8 cellular contexts compared by ENCODE assay signal in the genomic region with DNA sequence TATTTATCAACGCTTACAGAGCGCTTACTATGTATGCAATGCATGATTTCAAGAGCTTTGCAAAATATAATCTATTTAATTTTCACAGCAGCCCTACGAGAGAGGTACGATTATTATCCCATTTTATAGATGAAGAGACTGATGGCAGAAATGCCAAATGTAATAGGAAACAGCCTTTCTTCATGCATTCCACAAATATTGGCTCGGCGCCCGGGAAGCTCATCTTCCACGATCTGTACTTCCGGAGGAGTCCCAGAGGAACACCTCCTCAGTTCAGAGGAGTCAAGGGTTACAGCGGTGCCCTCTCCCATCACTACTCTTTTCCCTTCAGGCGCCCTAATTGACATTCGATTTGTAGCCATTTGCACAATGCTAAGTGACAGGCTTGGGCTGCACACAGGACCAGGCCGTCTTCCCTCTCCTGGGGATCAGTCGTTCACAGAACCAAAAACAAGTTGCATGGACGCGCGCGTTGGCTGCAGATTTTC. TPM values are rescaled to one million over a fixed set of nuclear protein-coding genes. Genes with fewer than 3 reads are reported as not detected.
DNase-seq lines count a peak whose midpoint lies in the region; ATAC-seq and TF ChIP-seq lines count a peak whose summit lies in the region.

No MANE protein-coding gene starts in this region.

- CTCF ChIA-PET in activated naive CD4-positive, alpha-beta T cell treated with anti-CD3 and anti-CD28 coated beads for 36 hours (lab: Charles Lee): interaction anchor here (0.6 to 4.8 kb wide), 4 partner anchors 77 to 389 kb away, joined by 3 to 35 read pairs (median 4); a partner anchor contains a TSS

- H3K4me3 Mint-ChIP-seq in activated naive CD4-positive, alpha-beta T cell treated with anti-CD3 and anti-CD28 coated beads for 36 hours: peak overlapping the region; percentile 84

- in situ Hi-C loops in astrocyte of the cerebellum (cut with HindIII; ENCODE audit: low sequenced_read_pairs): no loop called here

- ATAC-seq in HG03442 (IDR thresholded peaks at IDR 0.05; ENCODE audit: unreplicated experiment): no peak

- peaks cover 3% of the 10 kb centered on the region for H3K9me3 Mint-ChIP-seq in activated naive CD4-positive, alpha-beta T cell treated with anti-CD3 and anti-CD28 coated beads for 36 hours

- no peaks in the 10 kb centered on the region for H3K27me3 Mint-ChIP-seq in activated naive CD4-positive, alpha-beta T cell treated with anti-CD3 and anti-CD28 coated beads for 36 hours (ENCODE audit: low read depth)

- no peaks in the 10 kb centered on the region for H3K9me3 ChIP-seq in thymus (ENCODE audit: control insufficient read depth)

- H3K4me3 ChIP-seq in astrocyte of the cerebellum (ENCODE audit: low read depth, low read length) (peak overlapping the region; percentile 67), thymus (ENCODE audit: low read length) (peak overlapping the region; percentile 16)

- H3K27me3 ChIP-seq in thymus (ENCODE audit: control insufficient read depth, insufficient read depth): no peaks in the 10 kb centered on the region

- DNase-seq in activated naive CD4-positive, alpha-beta T cell treated with anti-CD3 and anti-CD28 coated beads for 36 hours: no peak
- no peak for DNase-seq in activated naive CD4-positive, alpha-beta T cell (lab: John Stamatoyannopoulos, UW)
- peak; percentile 98 for DNase-seq in NCI-H2171 treated with DMSO at 0.1 percent for 48 hours (lab: John Stamatoyannopoulos, UW)
- DNase-seq in astrocyte of the cerebellum (ENCODE audit: low read depth): no peak
- DNase-seq in kidney tubule cell (ENCODE audit: low spot score): peak; percentile 81
- no peak for DNase-seq in H4 (ENCODE audit: low spot score)

- TF ChIP-seq CTCF in astrocyte of the cerebellum (IDR thresholded peaks at IDR 0.05; ENCODE audit: low read depth, low read length, missing control alignments): no peak

- H3K36me3 ChIP-seq in thymus (ENCODE audit: control insufficient read depth, insufficient read depth): no peaks in the 10 kb centered on the region

- peaks cover 21% of the 10 kb centered on the region for H3K4me1 Mint-ChIP-seq in activated naive CD4-positive, alpha-beta T cell treated with anti-CD3 and anti-CD28 coated beads for 36 hours (ENCODE audit: low read depth)

- WGBS in thymus: 22% methylated on average over 18 of the region's 18 CpGs

- H3K27ac Mint-ChIP-seq in activated naive CD4-positive, alpha-beta T cell treated with anti-CD3 and anti-CD28 coated beads for 36 hours: peak overlapping the region; percentile 87

- H3K27ac ChIP-seq in thymus (ENCODE audit: low read depth): peak overlapping the region; percentile 48

- intact Hi-C loops in activated naive CD4-positive, alpha-beta T cell treated with anti-CD3 and anti-CD28 coated beads for 36 hours (cut with micrococcal nuclease): loop anchor here (1.0 to 10.0 kb wide), 6 partner anchors 9 to 398 kb away; a partner anchor contains a TSS

- H3K36me3 Mint-ChIP-seq in activated naive CD4-positive, alpha-beta T cell treated with anti-CD3 and anti-CD28 coated beads for 36 hours (ENCODE audit: low read depth): peaks cover 2% of the 10 kb centered on the region

- peaks cover 22% of the 10 kb centered on the region for H3K4me1 ChIP-seq in thymus (ENCODE audit: control insufficient read depth, insufficient read depth, low read length)

RNA-seq across cellular contexts. Expression of a gene that starts 1.1 kb away (rescaled TPM):
- 1 to 10 TPM; 8.9 TPM for total RNA-seq in activated naive CD4-positive, alpha-beta T cell treated with anti-CD3 and anti-CD28 coated beads for 36 hours
- 8.8 TPM for polyA plus RNA-seq in thymus
- total RNA-seq in H4 (2014; rRNA removed; shearing (Covaris generic)): 24.0 and 27.1 TPM in 2 replicates

RNA-seq across cellular contexts. Expression of a gene that starts 9.0 kb away (rescaled TPM):
- 100 to 1,000 TPM; 112 to 118 TPM for total RNA-seq in activated naive CD4-positive, alpha-beta T cell treated with anti-CD3 and anti-CD28 coated beads for 36 hours
- 88.0 TPM for polyA plus RNA-seq in thymus
- 363 and 394 TPM in 2 replicates for total RNA-seq in H4 (2014; rRNA removed; shearing (Covaris generic))

Comparison
In these comparisons a context has a peak if more than half of its experiments do, and no peak if none do; other contexts are left out.
1. DNase-seq: peak in NCI-H2171 treated with DMSO at 0.1 percent for 48 hours (single experiment) and kidney tubule cell (single experiment); none in activated naive CD4-positive, alpha-beta T cell treated with anti-CD3 and anti-CD28 coated beads for 36 hours (single experiment), activated naive CD4-positive, alpha-beta T cell (0 of 4), astrocyte of the cerebellum (single experiment) and H4 (single experiment).